Comparison of ENCODE assay signal across 10 cellular contexts in the genomic region with DNA sequence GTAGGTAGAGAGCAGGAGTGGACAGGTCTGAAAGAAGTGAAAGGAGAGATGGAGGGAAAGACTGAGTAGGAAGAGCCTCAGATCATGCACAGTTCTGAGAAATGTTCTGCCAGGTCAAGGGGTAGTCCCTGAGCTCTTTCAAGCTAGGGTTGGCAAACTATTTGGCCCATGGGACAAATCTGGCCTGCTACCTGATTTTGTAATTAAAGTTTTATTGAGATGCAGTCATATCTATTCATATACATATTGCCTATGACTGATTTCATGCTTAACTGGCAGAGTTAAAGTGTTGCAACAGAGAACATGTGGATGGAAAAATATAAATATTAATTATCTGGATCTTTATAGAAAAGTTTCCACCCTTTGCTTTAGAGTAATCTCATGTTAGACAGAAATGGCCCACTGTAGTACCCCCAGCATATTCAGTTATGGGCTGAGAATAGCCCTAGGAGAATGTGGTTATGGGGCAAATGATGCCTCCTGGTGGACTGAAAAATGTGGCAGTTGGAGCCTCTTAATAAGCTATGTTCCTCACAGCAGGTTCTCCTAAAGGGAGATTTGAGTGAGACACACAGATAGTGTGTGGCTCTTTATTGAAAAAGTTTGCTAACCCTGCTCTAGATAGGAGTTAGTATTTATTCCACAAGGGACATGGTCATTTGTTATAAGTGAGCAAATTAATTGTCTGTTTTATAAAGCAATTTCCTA.
DNase-seq lines count a peak whose midpoint lies in the region; TF ChIP-seq lines count a peak whose summit lies in the region.
"Had no signal": no experiment of that assay in that cellular context is flagged by ENCODE, and none has a peak within 500 bp of the region (broad histone marks: within the 10 kb centered on the region; RNA-seq: fewer than 3 reads in every experiment).

No MANE protein-coding gene starts in this region.

- TF ChIP-seq POLR2A in esophagus squamous epithelium (IDR thresholded peaks at IDR 0.05) (no peak), testis (IDR thresholded peaks at IDR 0.05) (no peak)

- intact Hi-C loops in esophagus squamous epithelium (cut with DNase I): no loop called here
- intact Hi-C loops in testis (cut with DNase I; ENCODE audit: low total_unique reads): no loop called here

- H3K4me3 ChIP-seq in HAP-1 (no peak overlapping the region), esophagus squamous epithelium (no peak overlapping the region), testis (no peak overlapping the region)
- H3K4me3 ChIP-seq: BLaER1, skin epidermis had no signal

- DNase-seq in NCI-H526 (lab: John Stamatoyannopoulos, UW): peak; percentile 7 to 25
- no peak for DNase-seq in NCI-H526 treated with DMSO at 0.1 percent for 48 hours (lab: John Stamatoyannopoulos, UW)
- DNase-seq in HAP-1 (ENCODE audit: low spot score in 2 of 2): peak; percentile 33 to 56
- DNase-seq in NCI-H1694 treated with DMSO at 0.1 percent for 48 hours (lab: John Stamatoyannopoulos, UW): peak; percentile 4
- DNase-seq in esophagus squamous epithelium (lab: John Stamatoyannopoulos, UW): no peak
- peak; percentile 17 for DNase-seq in testis
- DNase-seq in HK-2 (ENCODE audit: unreplicated experiment): no peak
- no peak for DNase-seq in SKM-1 treated with dmso at 0.1 percent for 144 hours (lab: John Stamatoyannopoulos, UW; ENCODE audit: unreplicated experiment)

- in situ Hi-C loops in HAP-1 (cut with MboI; ENCODE audit: low sequenced_read_pairs): loop anchor here (10.0 kb wide), 1 partner anchor 99 kb away; no protein-coding TSS in a partner anchor

- no peaks in the 10 kb centered on the region for H3K27me3 ChIP-seq in HAP-1 (ENCODE audit: low read depth)
- H3K27me3 ChIP-seq in esophagus squamous epithelium: no peaks in the 10 kb centered on the region
- no peaks in the 10 kb centered on the region for H3K27me3 ChIP-seq in testis
- H3K27me3 ChIP-seq: BLaER1 had no signal

- H3K9me3 ChIP-seq in HAP-1: no peaks in the 10 kb centered on the region
- no peaks in the 10 kb centered on the region for H3K9me3 ChIP-seq in esophagus squamous epithelium
- no peaks in the 10 kb centered on the region for H3K9me3 ChIP-seq in testis
- H3K9me3 ChIP-seq: BLaER1 had no signal

- TF ChIP-seq CTCF in esophagus squamous epithelium (IDR thresholded peaks at IDR 0.05) (peak in 5 of 6 experiments; percentile 37 to 68 (median 51)), testis (IDR thresholded peaks at IDR 0.05) (no peak)

- H3K27ac ChIP-seq in esophagus squamous epithelium (peak overlapping the region in 3 of 4 donors; percentile 61 to 74 (median 64)), testis (no peak overlapping the region)
- H3K27ac ChIP-seq: BLaER1, skin epidermis had no signal

- H3K4me1 ChIP-seq in HAP-1 (no peaks in the 10 kb centered on the region), esophagus squamous epithelium (peaks cover 0 to 22% (median 4%) of the 10 kb centered on the region in 3 donors), testis (no peaks in the 10 kb centered on the region)
- H3K4me1 ChIP-seq: BLaER1 had no signal

- H3K36me3 ChIP-seq in HAP-1 (replicated peaks) (no peaks in the 10 kb centered on the region), esophagus squamous epithelium (no peaks in the 10 kb centered on the region), testis (ENCODE audit: low read depth, missing control alignments) (no peaks in the 10 kb centered on the region)
- H3K36me3 ChIP-seq: BLaER1 had no signal

Comparison
In these comparisons a context has a peak if more than half of its experiments do, and no peak if none do; other contexts are left out.
1. DNase-seq: peak in NCI-H526 (2 of 2), HAP-1 (2 of 2), NCI-H1694 treated with DMSO at 0.1 percent for 48 hours (single experiment) and testis (single experiment); none in NCI-H526 treated with DMSO at 0.1 percent for 48 hours (single experiment), esophagus squamous epithelium (single experiment), HK-2 (single experiment) and SKM-1 treated with dmso at 0.1 percent for 144 hours (single experiment).
2. H3K27ac ChIP-seq: peak in esophagus squamous epithelium (3 of 4); none in testis (0 of 2).
3. CTCF ChIP-seq: peak in esophagus squamous epithelium (5 of 6); none in testis (0 of 3).